Comparison of ENCODE assay signal across 8 cellular contexts in the genomic region with DNA sequence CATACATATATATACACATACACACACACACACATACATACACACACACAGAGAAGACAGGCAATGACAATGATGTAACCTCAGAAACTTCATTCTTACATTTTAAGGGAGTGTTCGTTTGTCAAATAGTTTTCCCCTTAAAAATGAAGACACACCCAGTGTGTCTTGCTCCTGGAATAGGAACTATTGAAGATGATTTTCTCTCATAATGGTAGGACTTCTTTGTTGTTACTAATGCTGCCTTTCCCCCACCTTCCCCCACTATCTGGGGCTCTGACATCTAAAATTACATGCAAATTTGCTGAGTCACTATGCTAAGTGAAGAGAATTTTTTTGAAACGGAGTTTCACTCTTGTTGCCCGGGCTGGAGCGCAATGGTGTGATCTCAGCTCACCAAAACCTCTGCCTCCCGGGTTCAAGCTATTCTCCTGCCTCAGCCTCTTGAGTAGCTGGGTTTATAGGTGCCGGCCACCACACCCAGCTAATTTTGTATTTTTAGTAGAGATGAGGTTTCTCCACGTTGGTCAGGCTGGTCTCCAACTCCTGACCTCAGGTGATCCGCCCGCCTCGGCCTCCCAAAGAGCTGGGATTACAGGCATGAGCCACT. TPM values are rescaled to one million over a fixed set of nuclear protein-coding genes. Genes with fewer than 3 reads are reported as not detected.
DNase-seq lines count a peak whose midpoint lies in the region; ATAC-seq, FAIRE-seq and TF ChIP-seq lines count a peak whose summit lies in the region.
"Not testable (repeated sequence)": the region's sequence is repeated elsewhere in the genome, so short reads cannot be mapped to it uniquely, and the experiment has no call there.

No MANE protein-coding gene starts in this region.

- H2AFZ ChIP-seq in H1 (ENCODE audit: low read length): not testable (repeated sequence)

- peak overlapping the region in 2 of 11 experiments; percentile 21 to 40; a peak in 4 of 22 replicates for H3K9ac ChIP-seq in BLaER1 treated with 17β-estradiol and CSF1 and Interleukin-3, amounts not matched to agents 10 nM and 100 nM
- not testable (repeated sequence) for H3K9ac ChIP-seq in HUES48 (ENCODE audit: low read depth, low read length); H1 (replicated peaks in 1 of 4; ENCODE audit: extremely low read depth in 1 of 4, low read depth in 3 of 4, low read length in 3 of 4); skeletal muscle satellite cell (ENCODE audit: low read depth, low read length)

- not testable (repeated sequence) for TF ChIP-seq RAD21 in H1 (IDR thresholded peaks at IDR 0.05 in 1 of 2, conservative IDR thresholded peaks at IDR 0.05 in 1 of 2; ENCODE audit: low read depth in 2 of 2, low read length in 2 of 2)

- CTCF ChIA-PET in activated B cell treated with CpG ODN at 0.5 μM for 24 hours (lab: Charles Lee); H1 (lab: Charles Lee; ENCODE audit: partially characterized antibody): not testable (repeated sequence)

- not testable (repeated sequence) for H3K27me3 ChIP-seq in BLaER1 treated with 17β-estradiol and CSF1 and Interleukin-3, amounts not matched to agents 10 nM and 100 nM; HUES48 (ENCODE audit: control insufficient read depth, insufficient read depth, low read length); H1 (replicated peaks in 1 of 4; ENCODE audit: control insufficient read depth in 3 of 4, extremely low read depth in 1 of 4, insufficient read depth in 3 of 4, low read length in 3 of 4); skeletal muscle satellite cell (ENCODE audit: control insufficient read depth, insufficient read depth, low read length)

- not testable (repeated sequence) for H3K9me3 Mint-ChIP-seq in activated B cell treated with CpG ODN at 0.5 μM for 24 hours

- H2BK5ac ChIP-seq in H1 (ENCODE audit: low read depth, low read length): not testable (repeated sequence)

- H3K18ac ChIP-seq in H1 (ENCODE audit: extremely low read depth, low read length): not testable (repeated sequence)

- not testable (repeated sequence) for H3K23me2 ChIP-seq in H1 (ENCODE audit: low read depth, low read length)

- H3K56ac ChIP-seq in H1 (replicated peaks; ENCODE audit: insufficient read length, low read depth, low read length): not testable (repeated sequence)

- not testable (repeated sequence) for H2BK20ac ChIP-seq in H1 (ENCODE audit: low read length)

- H3K27ac Mint-ChIP-seq in activated B cell treated with CpG ODN at 0.5 μM for 24 hours: not testable (repeated sequence)

- not testable (repeated sequence) for H2BK15ac ChIP-seq in H1 (ENCODE audit: low read length)

- H3K27me3 Mint-ChIP-seq in activated B cell treated with CpG ODN at 0.5 μM for 24 hours: not testable (repeated sequence)

- not testable (repeated sequence) for H2AK5ac ChIP-seq in H1 (ENCODE audit: low read depth, low read length)

- not testable (repeated sequence) for H3K4me3 Mint-ChIP-seq in activated B cell treated with CpG ODN at 0.5 μM for 24 hours

- H4K91ac ChIP-seq in H1 (replicated peaks; ENCODE audit: insufficient read length, low read length): not testable (repeated sequence)

- not testable (repeated sequence) for H2BK12ac ChIP-seq in H1 (ENCODE audit: low read depth, low read length)

- H3K36me3 Mint-ChIP-seq in activated B cell treated with CpG ODN at 0.5 μM for 24 hours (ENCODE audit: low read depth): peaks cover 44% of the 10 kb centered on the region

- not testable (repeated sequence) for H3K4ac ChIP-seq in H1 (replicated peaks; ENCODE audit: insufficient read length, low read depth, low read length)

- H3K23ac ChIP-seq in H1 (ENCODE audit: insufficient read length): not testable (repeated sequence)

- H3K79me1 ChIP-seq in H1 (ENCODE audit: low read depth, low read length): not testable (repeated sequence)

- peak; percentile 47 for ATAC-seq in GM19463 (IDR thresholded peaks at IDR 0.05; ENCODE audit: unreplicated experiment)
- ATAC-seq in activated B cell treated with CpG ODN at 0.5 μM for 24 hours (ENCODE audit: low read depth): peak; percentile 45

- not testable (repeated sequence) for TF ChIP-seq EP300 in H1 (IDR thresholded peaks at IDR 0.05; ENCODE audit: borderline replicate concordance in 1 of 2, low read depth in 2 of 2, low read length in 2 of 2)

- H3K4me2 ChIP-seq in BLaER1 treated with 17β-estradiol and CSF1 and Interleukin-3, amounts not matched to agents 10 nM and 100 nM: peak overlapping the region in 5 of 11 experiments; percentile 60 to 75 (median 63); a peak in 10 of 22 replicates
- not testable (repeated sequence) for H3K4me2 ChIP-seq in H1 (ENCODE audit: insufficient read depth in 1 of 2, low read depth in 2 of 2, low read length in 2 of 2)
- H3K4me2 ChIP-seq in skeletal muscle satellite cell (ENCODE audit: low read length): peak overlapping the region; percentile 64

- not testable (repeated sequence) for H4K20me1 ChIP-seq in BLaER1 treated with 17β-estradiol and CSF1 and Interleukin-3, amounts not matched to agents 10 nM and 100 nM; H1 (replicated peaks in 1 of 2; ENCODE audit: control insufficient read depth in 1 of 2, insufficient read depth in 2 of 2, low read length in 2 of 2)

- intact Hi-C loops in activated B cell treated with CpG ODN at 0.5 μM for 24 hours (cut with micrococcal nuclease): not testable (repeated sequence)

- not testable (repeated sequence) for H3K4me1 Mint-ChIP-seq in activated B cell treated with CpG ODN at 0.5 μM for 24 hours

- peak overlapping the region in 8 of 11 experiments; percentile 1 to 67 (median 44); a peak in 11 of 22 replicates for H3K27ac ChIP-seq in BLaER1 treated with 17β-estradiol and CSF1 and Interleukin-3, amounts not matched to agents 10 nM and 100 nM
- peak overlapping the region; percentile 47 for H3K27ac ChIP-seq in HUES48 (ENCODE audit: low read depth, low read length)
- not testable (repeated sequence) for H3K27ac ChIP-seq in H1 (ENCODE audit: low read depth, low read length)

- peaks cover 0 to 48% (median 9%) of the 10 kb centered on the region in 10 experiments; a peak in 11 of 20 replicates for H3K4me1 ChIP-seq in BLaER1 treated with 17β-estradiol and CSF1 and Interleukin-3, amounts not matched to agents 10 nM and 100 nM
- not testable (repeated sequence) for H3K4me1 ChIP-seq in HUES48 (ENCODE audit: control insufficient read depth, insufficient read depth, low read length); H1 (replicated peaks in 1 of 4; ENCODE audit: control insufficient read depth in 3 of 4, insufficient read depth in 4 of 4, low read length in 3 of 4); skeletal muscle satellite cell (ENCODE audit: control insufficient read depth, insufficient read depth, low read length)

- TF ChIP-seq POLR2A in H1 (IDR thresholded peaks at IDR 0.05; ENCODE audit: control extremely low read depth in 1 of 2, low read depth in 2 of 2, low read length in 2 of 2): not testable (repeated sequence)

- DNase-seq in NCI-H526 (lab: John Stamatoyannopoulos, UW): peak; percentile 49 to 60
- not testable (repeated sequence) for DNase-seq in activated B cell treated with CpG ODN at 0.5 μM for 24 hours; H1 (ENCODE audit: low read depth in 1 of 2, low spot score in 2 of 2)
- DNase-seq in iPS-NIHi7 (ENCODE audit: extremely low spot score): peak; percentile 16

- 80% methylated on average over 10 of the region's 10 CpGs; no CpG with 5 or more reads in 1 of the 2 experiments for WGBS in H1 (ENCODE audit: extremely low coverage in 1 of 2, insufficient coverage in 1 of 2, insufficient read length in 1 of 2, insufficient replicate concordance in 2 of 2, low coverage in 1 of 2, low lambda C conversion rate in 2 of 2, missing lambda C conversion rate in 1 of 2), 2 experiments

- not testable (repeated sequence) for H3K4me3 ChIP-seq in BLaER1 treated with 17β-estradiol and CSF1 and Interleukin-3, amounts not matched to agents 10 nM and 100 nM; HUES48 (ENCODE audit: low read depth, low read length); H1 (ENCODE audit: extremely low read depth in 1 of 4, insufficient read depth in 2 of 4, low read depth in 3 of 4, low read length in 4 of 4); skeletal muscle satellite cell (ENCODE audit: low read length)

- TF ChIP-seq CTCF in activated B cell treated with CpG ODN at 0.5 μM for 24 hours (IDR thresholded peaks at IDR 0.05); H1 (IDR thresholded peaks at IDR 0.05; ENCODE audit: control extremely low read depth in 1 of 3, insufficient read depth in 1 of 3, low read depth in 1 of 3, low read length in 3 of 3): not testable (repeated sequence)

- not testable (repeated sequence) for H4K8ac ChIP-seq in H1 (ENCODE audit: extremely low read depth, insufficient read depth, low read length)

- H3K9me3 ChIP-seq in BLaER1 treated with 17β-estradiol and CSF1 and Interleukin-3, amounts not matched to agents 10 nM and 100 nM (replicated peaks in 1 of 11); HUES48 (ENCODE audit: control insufficient read depth, insufficient read depth, low read length); H1 (ENCODE audit: insufficient read depth in 2 of 2, low read depth in 1 of 2, low read length in 1 of 2); skeletal muscle satellite cell (replicated peaks; ENCODE audit: low read length): not testable (repeated sequence)

- POLR2A ChIA-PET in activated B cell treated with CpG ODN at 0.5 μM for 24 hours (lab: Charles Lee): not testable (repeated sequence)
- POLR2A ChIA-PET in H1 (lab: Charles Lee; ENCODE audit: partially characterized antibody): interaction anchor here (0.8 to 2.6 kb wide), 4 partner anchors 76 to 84 kb away, joined by 3 to 14 read pairs (median 6); partner anchors contain the start of gene SRSF7

- not testable (repeated sequence) for FAIRE-seq in H1 (lab: Jason Lieb, UNC)

- H3K14ac ChIP-seq in H1 (ENCODE audit: insufficient read length): not testable (repeated sequence)

- H4K5ac ChIP-seq in H1 (ENCODE audit: insufficient read length, low read depth, low read length): not testable (repeated sequence)

- H3K79me2 ChIP-seq in H1 (ENCODE audit: control insufficient read depth in 1 of 2, insufficient read depth in 2 of 2, low read length in 2 of 2): not testable (repeated sequence)

- H2BK120ac ChIP-seq in H1 (replicated peaks; ENCODE audit: low read depth, low read length): not testable (repeated sequence)

- peaks cover 23 to 80% (median 51%) of the 10 kb centered on the region in 11 experiments for H3K36me3 ChIP-seq in BLaER1 treated with 17β-estradiol and CSF1 and Interleukin-3, amounts not matched to agents 10 nM and 100 nM
- H3K36me3 ChIP-seq in HUES48 (ENCODE audit: control insufficient read depth, insufficient read depth, low read length) (peaks cover 41% of the 10 kb centered on the region), H1 (ENCODE audit: control insufficient read depth in 2 of 4, insufficient read depth in 4 of 4, low read length in 3 of 4) (peaks cover 4 to 29% (median 22%) of the 10 kb centered on the region in 4 experiments; a peak in 7 of 8 replicates), skeletal muscle satellite cell (ENCODE audit: insufficient read depth, low read length) (peaks cover 29% of the 10 kb centered on the region)

RNA-seq across cellular contexts. Expression of gene DHX57, which starts 48.1 kb away (rescaled TPM):
- total RNA-seq in activated B cell treated with CpG ODN at 0.5 μM for 24 hours: 20.4 and 21.5 TPM in 2 replicates
- total RNA-seq in H1 (2021; fragmentation: NEBNext Ultra II Directional; extraction: Animal tissue kit (Norgen Biotek cat#: 25700)): 32.9 and 34.9 TPM in 2 replicates
- polyA plus RNA-seq in H1 (2011; rRNA removed): 6.1 and 10.7 TPM in 2 replicates
- polyA plus RNA-seq in H1 (2011; cell fraction: cytosol; rRNA removed): 13.8 TPM
- 9.3 TPM for polyA plus RNA-seq in H1 (2011; cell fraction: nucleus; rRNA removed)
- 16.9 to 31.3 TPM (median 21.3 TPM) in 4 replicates for polyA plus RNA-seq in H1 (2012, experiment 1 of 2)
- 1.6 TPM for polyA plus RNA-seq in H1 (2012, experiment 2 of 2)
- 17.1 TPM for polyA plus RNA-seq in H1 (2013, experiment 1 of 2)
- 15.5 TPM for polyA plus RNA-seq in H1 (2013, experiment 2 of 2)
- polyA minus RNA-seq in H1 (2011; rRNA and poly(A)+ RNA removed): 42.9 and 47.6 TPM in 2 replicates
- 31.3 TPM for polyA minus RNA-seq in H1 (2011; cell fraction: cytosol; rRNA and poly(A)+ RNA removed)
- 25.9 TPM for polyA minus RNA-seq in H1 (2011; cell fraction: nucleus; rRNA and poly(A)+ RNA removed)
- 17.5 and 23.6 TPM in 2 replicates for total RNA-seq in skeletal muscle satellite cell (2012; rRNA removed)

RNA-seq across cellular contexts. Expression of gene MORN2, which starts 48.1 kb away (rescaled TPM):
- total RNA-seq in activated B cell treated with CpG ODN at 0.5 μM for 24 hours: 4.1 and 4.8 TPM in 2 replicates
- 9.7 and 11.3 TPM in 2 replicates for total RNA-seq in H1 (2021; fragmentation: NEBNext Ultra II Directional; extraction: Animal tissue kit (Norgen Biotek cat#: 25700))
- polyA plus RNA-seq in H1 (2011; rRNA removed): 4.4 and 7.2 TPM in 2 replicates
- polyA plus RNA-seq in H1 (2011; cell fraction: cytosol; rRNA removed): 9.4 TPM
- polyA plus RNA-seq in H1 (2011; cell fraction: nucleus; rRNA removed): 1.4 TPM
- 7.9 to 19.9 TPM (median 12.8 TPM) in 4 replicates for polyA plus RNA-seq in H1 (2012, experiment 1 of 2)
- polyA plus RNA-seq in H1 (2012, experiment 2 of 2): 14.9 TPM
- polyA plus RNA-seq in H1 (2013, experiment 1 of 2): 15.2 TPM
- polyA plus RNA-seq in H1 (2013, experiment 2 of 2): 15.9 TPM
- 0.63 and 2.0 TPM in 2 replicates for polyA minus RNA-seq in H1 (2011; rRNA and poly(A)+ RNA removed)
- 2.0 TPM for polyA minus RNA-seq in H1 (2011; cell fraction: cytosol; rRNA and poly(A)+ RNA removed)
- polyA minus RNA-seq in H1 (2011; cell fraction: nucleus; rRNA and poly(A)+ RNA removed): 2.1 TPM
- 18.8 and 24.0 TPM in 2 replicates for total RNA-seq in skeletal muscle satellite cell (2012; rRNA removed)

RNA-seq across cellular contexts. Expression of gene GEMIN6, which starts 49.6 kb away (rescaled TPM):
- 16.6 and 17.2 TPM in 2 replicates for total RNA-seq in activated B cell treated with CpG ODN at 0.5 μM for 24 hours
- 25.6 and 26.9 TPM in 2 replicates for total RNA-seq in H1 (2021; fragmentation: NEBNext Ultra II Directional; extraction: Animal tissue kit (Norgen Biotek cat#: 25700))
- 5.2 and 8.4 TPM in 2 replicates for polyA plus RNA-seq in H1 (2011; rRNA removed)
- polyA plus RNA-seq in H1 (2011; cell fraction: cytosol; rRNA removed): 8.7 TPM
- polyA plus RNA-seq in H1 (2011; cell fraction: nucleus; rRNA removed): 3.2 TPM
- 13.5 to 24.0 TPM (median 16.0 TPM) in 4 replicates for polyA plus RNA-seq in H1 (2012, experiment 1 of 2)
- 5.2 TPM for polyA plus RNA-seq in H1 (2012, experiment 2 of 2)
- 10.5 TPM for polyA plus RNA-seq in H1 (2013, experiment 1 of 2)
- polyA plus RNA-seq in H1 (2013, experiment 2 of 2): 11.6 TPM
- 3.7 and 4.4 TPM in 2 replicates for polyA minus RNA-seq in H1 (2011; rRNA and poly(A)+ RNA removed)
- 11.6 TPM for polyA minus RNA-seq in H1 (2011; cell fraction: cytosol; rRNA and poly(A)+ RNA removed)
- 1.3 TPM for polyA minus RNA-seq in H1 (2011; cell fraction: nucleus; rRNA and poly(A)+ RNA removed)
- total RNA-seq in skeletal muscle satellite cell (2012; rRNA removed): 11.4 and 13.9 TPM in 2 replicates
